Comparison of ENCODE assay signal across 22 cellular contexts in the genomic region with DNA sequence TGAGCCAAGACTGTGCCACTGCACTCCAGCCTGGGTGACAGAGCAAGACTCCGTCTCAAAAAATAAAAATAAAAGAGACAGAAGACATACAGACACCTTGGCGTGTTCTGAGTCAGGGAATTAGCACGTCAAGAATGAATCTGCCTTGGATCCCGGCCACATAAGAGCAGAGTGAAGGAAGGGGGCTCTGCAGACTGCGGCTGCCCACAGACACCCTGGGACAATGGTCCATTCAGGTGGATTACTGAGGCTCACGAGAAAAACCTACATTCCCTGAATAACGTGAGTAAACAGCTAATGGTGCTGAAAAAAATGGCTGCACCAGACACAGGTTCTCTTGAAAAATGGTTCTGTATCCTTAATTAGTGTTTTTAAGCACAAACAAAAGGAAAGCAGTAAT.
DNase-seq lines count a peak whose midpoint lies in the region; ATAC-seq and TF ChIP-seq lines count a peak whose summit lies in the region.
"Had no signal": no experiment of that assay in that cellular context is flagged by ENCODE, and none has a peak within 500 bp of the region (broad histone marks: within the 10 kb centered on the region; RNA-seq: fewer than 3 reads in every experiment).

No MANE protein-coding gene starts in this region.

- H3K4me1 ChIP-seq in foreskin keratinocyte = peaks cover 35% of the 10 kb centered on the region

- no peak overlapping the region for H3K27ac ChIP-seq in foreskin keratinocyte
- H3K27ac ChIP-seq: A549 had no signal

- DNase-seq in HT1080 (ENCODE audit: low read depth) (peak; percentile 65), SW480 (ENCODE audit: low spot score) (peak; percentile 2), foreskin keratinocyte (peak; percentile 70 to 73), retinal pigment epithelial cell (ENCODE audit: low read depth) (peak; percentile 32), cerebellum (ENCODE audit: low spot score) (no peak), left ventricle myocardium superior (no peak)
- DNase-seq in central memory CD4-positive, alpha-beta T cell = no peak
- no peak for DNase-seq in activated CD4-positive, alpha-beta T cell treated with anti-CD3 and anti-CD28 coated beads for 1 hour
- DNase-seq: AML-193; C1 segment of cervical spinal cord; CD4-positive, alpha-beta memory T cell; COR-L47; DMS53; GDM1; MV-4-11; NCI-H1105; NCI-H2029; NCI-H526 treated with DMSO at 0.1 percent for 48 hours; SHP77 treated with DMSO at 0.1 percent for 48 hours had no signal

- peak; percentile 37 for ATAC-seq in foreskin keratinocyte
- no peak for ATAC-seq in left ventricle myocardium superior
- ATAC-seq: GM12878, HCT116 had no signal

- H3K4me3 ChIP-seq in retinal pigment epithelial cell (ENCODE audit: low read length) = no peak overlapping the region
- H3K4me3 ChIP-seq: A549, GM12878 had no signal

- intact Hi-C loops in left ventricle myocardium superior (cut with micrococcal nuclease) = no loop called here

- TF ChIP-seq CTCF in foreskin keratinocyte (conservative IDR thresholded peaks at IDR 0.05) (no peak), retinal pigment epithelial cell (conservative IDR thresholded peaks at IDR 0.05; ENCODE audit: low read depth, low read length) (no peak)

- H3K27me3 ChIP-seq in foreskin keratinocyte = no peaks in the 10 kb centered on the region

Comparison
In these comparisons a context has a peak if more than half of its experiments do, and no peak if none do; other contexts are left out.
1. DNase-seq: peak in HT1080 (single experiment), SW480 (single experiment), foreskin keratinocyte (2 of 2) and retinal pigment epithelial cell (single experiment); none in cerebellum (single experiment), central memory CD4-positive, alpha-beta T cell (single experiment), left ventricle myocardium superior (single experiment) and activated CD4-positive, alpha-beta T cell treated with anti-CD3 and anti-CD28 coated beads for 1 hour (single experiment).